Comparison of ENCODE assay signal across 26 cellular contexts in the genomic region with DNA sequence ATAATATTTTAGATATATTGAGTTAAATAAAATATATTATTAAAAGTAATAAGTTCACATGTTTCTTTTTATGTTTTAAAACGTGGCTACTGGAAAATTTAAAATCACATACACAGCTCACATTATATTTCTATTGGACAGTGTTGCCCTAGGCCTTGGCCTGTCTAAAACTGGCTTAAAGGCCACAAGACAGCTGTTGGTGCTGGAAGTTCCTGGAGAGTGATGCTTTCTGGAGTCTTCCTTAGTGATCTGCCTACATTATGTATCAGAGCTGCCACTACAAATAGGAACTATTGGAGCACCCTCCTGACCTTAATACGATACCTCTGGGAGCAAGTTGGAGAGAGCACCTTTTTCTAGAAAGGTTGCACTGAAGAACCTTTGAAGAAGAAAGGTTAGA. TPM values are rescaled to one million over a fixed set of nuclear protein-coding genes. Genes with fewer than 3 reads are reported as not detected.
"Had no signal": no experiment of that assay in that cellular context is flagged by ENCODE, and none has a peak within 500 bp of the region (broad histone marks: within the 10 kb centered on the region; RNA-seq: fewer than 3 reads in every experiment).

No MANE protein-coding gene starts in this region.

- FAIRE-seq: keratinocyte had no signal

- H3K27ac ChIP-seq: coronary artery, epithelial cell of prostate, gastrocnemius medialis, ovary, right lobe of liver, spleen, testis, tibial artery had no signal

- DNase-seq: dermis blood vessel endothelial cell; effector memory CD8-positive, alpha-beta T cell; foreskin fibroblast; gastrocnemius medialis; head of caudate nucleus; mucosa of descending colon; naive thymus-derived CD4-positive, alpha-beta T cell; occipital lobe; ovary; right lobe of liver; spleen; stimulated activated CD4-positive, alpha-beta T cell treated with anti-CD3 and anti-CD28 coated beads, Interleukin-4, amount 100 ng/mL, for 4 hours; stimulated activated naive CD8-positive, alpha-beta T cell treated with anti-CD3 and anti-CD28 coated beads, Interleukin-15, Interleukin-2, amounts not matched to agents 100 U/mL and 50 U/mL, for 24 hours; substantia nigra; testis; tibial artery had no signal

- H3K4me3 ChIP-seq: coronary artery, gastrocnemius medialis, lung, mucosa of descending colon, ovary, right lobe of liver, spleen, testis, tibial artery had no signal

- H3K4me1 ChIP-seq: right lobe of liver, spleen, testis had no signal

- H3K36me3 ChIP-seq: gastrocnemius medialis, ovary, right lobe of liver, spleen had no signal

- H3K36me3 Mint-ChIP-seq: memory B cell; mesothelial cell of epicardium; naive thymus-derived CD4-positive, alpha-beta T cell; stimulated activated memory B cell treated with anti-CD40 and anti-IgM and Interleukin-4, amounts not matched to agents 10 μg/mL and 1 μg/mL and 100 μg/mL, for 72 hours had no signal

- H3K27me3 Mint-ChIP-seq: memory B cell, type B pancreatic cell had no signal

- H3K4me1 Mint-ChIP-seq: memory B cell; naive thymus-derived CD4-positive, alpha-beta T cell; stimulated activated memory B cell treated with anti-CD40 and anti-IgM and Interleukin-4, amounts not matched to agents 10 μg/mL and 1 μg/mL and 100 μg/mL, for 72 hours had no signal

- H3K27me3 ChIP-seq: gastrocnemius medialis, ovary, right lobe of liver, spleen, testis, tibial artery had no signal

- H3K27ac Mint-ChIP-seq: effector memory CD8-positive, alpha-beta T cell; memory B cell; mesothelial cell of epicardium; naive thymus-derived CD4-positive, alpha-beta T cell; stimulated activated memory B cell treated with anti-CD40 and anti-IgM and Interleukin-4, amounts not matched to agents 10 μg/mL and 1 μg/mL and 100 μg/mL, for 72 hours; type B pancreatic cell had no signal

- H3K4me3 Mint-ChIP-seq: effector memory CD8-positive, alpha-beta T cell; memory B cell; mesothelial cell of epicardium; naive thymus-derived CD4-positive, alpha-beta T cell; stimulated activated memory B cell treated with anti-CD40 and anti-IgM and Interleukin-4, amounts not matched to agents 10 μg/mL and 1 μg/mL and 100 μg/mL, for 72 hours; type B pancreatic cell had no signal

- H3K9me3 ChIP-seq: gastrocnemius medialis, mucosa of descending colon, ovary, right lobe of liver, spleen, testis, tibial artery had no signal

- ATAC-seq: effector memory CD8-positive, alpha-beta T cell; esophagus mucosa; gastrocnemius medialis; left lobe of liver; mucosa of descending colon; naive thymus-derived CD4-positive, alpha-beta T cell; right lobe of liver; stimulated activated memory B cell treated with anti-CD40 and anti-IgM and Interleukin-4, amounts not matched to agents 10 μg/mL and 1 μg/mL and 100 μg/mL, for 72 hours; stimulated activated naive CD8-positive, alpha-beta T cell treated with anti-CD3 and anti-CD28 coated beads, Interleukin-15, Interleukin-2, amounts not matched to agents 100 U/mL and 50 U/mL, for 24 hours had no signal

- H3K9me3 Mint-ChIP-seq: effector memory CD8-positive, alpha-beta T cell; memory B cell; mesothelial cell of epicardium; stimulated activated memory B cell treated with anti-CD40 and anti-IgM and Interleukin-4, amounts not matched to agents 10 μg/mL and 1 μg/mL and 100 μg/mL, for 72 hours; type B pancreatic cell had no signal

RNA-seq across cellular contexts. Expression of gene TLN2, which starts 28.9 kb away (rescaled TPM):
- polyA plus RNA-seq: naive thymus-derived CD4-positive, alpha-beta T cell had no signal
